In the genomic region with DNA sequence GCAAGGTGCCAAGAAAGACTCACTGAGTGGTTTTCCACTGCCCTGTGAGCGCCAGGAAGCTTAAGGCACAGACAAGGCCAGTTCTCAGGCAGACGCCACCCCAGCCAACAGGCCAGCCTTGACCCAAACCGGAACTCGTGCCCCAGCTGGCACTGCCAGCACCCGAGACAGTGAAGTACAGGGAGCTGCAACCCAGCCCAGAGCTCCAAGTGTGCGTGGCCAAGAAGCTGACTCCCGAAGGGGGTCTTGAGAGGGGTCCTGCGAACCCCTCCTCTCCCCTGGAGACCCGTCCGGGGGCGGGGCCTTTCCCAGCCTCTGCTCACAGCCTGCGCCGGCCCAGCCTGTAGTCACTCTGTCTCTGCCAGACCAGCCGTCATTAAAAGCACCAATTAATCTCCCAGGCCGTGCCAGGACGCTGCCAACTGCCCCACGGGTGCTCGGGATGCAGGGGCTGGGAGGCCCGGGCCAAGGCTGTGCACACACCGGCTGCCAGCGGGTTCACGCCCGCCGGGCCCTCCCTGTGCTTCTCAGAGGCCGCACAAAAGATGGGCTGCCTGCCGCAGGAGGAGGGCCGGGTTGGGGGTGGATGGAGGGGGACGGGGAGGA, we compare ENCODE assay signal across 17 cellular contexts. TPM values are rescaled to one million over a fixed set of nuclear protein-coding genes. Genes with fewer than 3 reads are reported as not detected.
DNase-seq lines count a peak whose midpoint lies in the region; ATAC-seq and TF ChIP-seq lines count a peak whose summit lies in the region.
"Had no signal": no experiment of that assay in that cellular context is flagged by ENCODE, and none has a peak within 500 bp of the region (broad histone marks: within the 10 kb centered on the region; RNA-seq: fewer than 3 reads in every experiment).

No MANE protein-coding gene starts in this region.

- no peaks in the 10 kb centered on the region for H3K36me3 ChIP-seq in esophagus muscularis mucosa
- H3K36me3 ChIP-seq in thoracic aorta: no peaks in the 10 kb centered on the region
- H3K36me3 ChIP-seq: SJSA1 had no signal

- DNase-seq in NCI-H2227 (lab: John Stamatoyannopoulos, UW; ENCODE audit: unreplicated experiment) (peak; percentile 24), NCI-H2227 treated with DMSO at 0.1 percent for 48 hours (lab: John Stamatoyannopoulos, UW) (no peak), esophagus muscularis mucosa (ENCODE audit: extremely low spot score) (no peak), occipital lobe (lab: John Stamatoyannopoulos, UW) (peak; percentile 67), thoracic aorta (ENCODE audit: low spot score) (no peak), GDM1 (lab: John Stamatoyannopoulos, UW) (no peak), D341Med (ENCODE audit: low spot score) (no peak)
- DNase-seq: activated CD4-positive, alpha-beta T cell treated with anti-CD3 and anti-CD28 coated beads for 48 hours; activated naive CD4-positive, alpha-beta T cell treated with anti-CD3 and anti-CD28 coated beads, Interleukin-2, amount 50 U/mL, for 16 hours; foreskin melanocyte; mesendoderm; NCI-H1417 treated with DMSO at 0.1 percent for 48 hours; NCI-H446 treated with DMSO at 0.1 percent for 48 hours; stimulated activated CD4-positive, alpha-beta T cell treated with anti-CD3 and anti-CD28 coated beads, Interleukin-15, amount 100 ng/mL, for 24 hours had no signal

- TF ChIP-seq POLR2A in esophagus muscularis mucosa (IDR thresholded peaks at IDR 0.05; ENCODE audit: low read depth): no peak

- TF ChIP-seq CTCF in esophagus muscularis mucosa (IDR thresholded peaks at IDR 0.05) (no peak), thoracic aorta (IDR thresholded peaks at IDR 0.05) (no peak)

- WGBS in esophagus muscularis mucosa: 60% methylated on average over 3 of the region's 28 CpGs

- H3K27me3 ChIP-seq in esophagus muscularis mucosa (peaks cover 0 to 50% (median 13%) of the 10 kb centered on the region in 4 donors), thoracic aorta (replicated peaks; ENCODE audit: insufficient read depth) (no peaks in the 10 kb centered on the region)

- no peak for TF ChIP-seq EP300 in esophagus muscularis mucosa (IDR thresholded peaks at IDR 0.05)

- H3K27ac ChIP-seq in esophagus muscularis mucosa (replicated peaks in 1 of 4) (peak overlapping the region; percentile 46 to 72 (median 54)), thoracic aorta (peak overlapping the region; percentile 86 to 98)
- H3K27ac ChIP-seq: 22Rv1, SJSA1 had no signal

- H3K4me3 ChIP-seq in esophagus muscularis mucosa (no peak overlapping the region), thoracic aorta (peak overlapping the region; percentile 48)
- H3K4me3 ChIP-seq: SJSA1 had no signal

- ATAC-seq in thoracic aorta (ENCODE audit: insufficient number of reproducible peaks, low FRiP score, low read depth) (peak; percentile 44), GM19351 (IDR thresholded peaks at IDR 0.05; ENCODE audit: unreplicated experiment) (no peak)

- H3K9me3 ChIP-seq in esophagus muscularis mucosa (no peaks in the 10 kb centered on the region), thoracic aorta (no peaks in the 10 kb centered on the region)
- H3K9me3 ChIP-seq: SJSA1 had no signal

- H3K4me1 ChIP-seq in esophagus muscularis mucosa (peaks cover 10 to 52% (median 45%) of the 10 kb centered on the region in 4 donors), thoracic aorta (ENCODE audit: control insufficient read depth in 1 of 2, low read depth in 2 of 2) (peaks cover 21 to 55% of the 10 kb centered on the region in 2 donors)

- intact Hi-C loops in esophagus muscularis mucosa (cut with DNase I): no loop called here

RNA-seq across cellular contexts. Expression of a gene that starts 4.4 kb away (rescaled TPM):
- total RNA-seq in esophagus muscularis mucosa (1 to 10 TPM; 4.1 to 4.6 (median 4.3) TPM), occipital lobe (20.1 TPM), thoracic aorta (10 to 100 TPM in 1 of 2 donors, 1 to 10 TPM in 1; 5.7 to 10.1 TPM)

RNA-seq across cellular contexts. Expression of a gene that starts 6.4 kb away (rescaled TPM):
- total RNA-seq in esophagus muscularis mucosa: 10 to 100 TPM; 14.5 to 32.0 (median 23.8) TPM
- total RNA-seq in occipital lobe: 9.4 TPM
- 10 to 100 TPM; 47.1 to 49.3 TPM for total RNA-seq in thoracic aorta

Comparison
In these comparisons a context has a peak if more than half of its experiments do, and no peak if none do; other contexts are left out.
1. DNase-seq: peak in NCI-H2227 (single experiment) and occipital lobe (single experiment); none in NCI-H2227 treated with DMSO at 0.1 percent for 48 hours (single experiment), esophagus muscularis mucosa (single experiment), thoracic aorta (single experiment), GDM1 (single experiment) and D341Med (single experiment).